In the genomic region with DNA sequence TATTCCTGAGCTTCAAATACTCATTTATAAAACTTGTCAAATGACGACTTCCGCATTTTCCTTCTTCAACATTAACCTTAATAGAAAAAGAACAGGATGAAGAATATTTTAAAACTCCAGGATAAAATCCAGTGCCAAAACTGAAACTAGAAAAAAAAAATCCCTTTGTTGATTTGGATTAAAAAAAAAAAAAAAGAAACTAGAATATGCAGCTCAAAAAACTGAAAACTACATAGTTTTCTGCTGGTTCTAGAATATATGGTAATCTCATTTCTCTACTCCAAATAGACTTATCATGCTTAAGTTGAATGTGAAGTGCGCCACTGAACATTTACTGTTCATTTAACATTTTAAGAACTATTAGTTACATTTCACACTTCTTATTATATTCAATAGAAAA, we compare ENCODE assay signal across 10 cellular contexts. TPM values are rescaled to one million over a fixed set of nuclear protein-coding genes. Genes with fewer than 3 reads are reported as not detected.
DNase-seq lines count a peak whose midpoint lies in the region; ATAC-seq and TF ChIP-seq lines count a peak whose summit lies in the region.
"Had no signal": no experiment of that assay in that cellular context is flagged by ENCODE, and none has a peak within 500 bp of the region (broad histone marks: within the 10 kb centered on the region; RNA-seq: fewer than 3 reads in every experiment).

No MANE protein-coding gene starts in this region.

- no peak overlapping the region for H4K91ac ChIP-seq in IMR-90 (ENCODE audit: insufficient read depth, low read depth, low read length)

- H3K79me1 ChIP-seq in IMR-90 (ENCODE audit: low read depth in 1 of 2, low read length in 2 of 2), result peaks cover 0 to 21% of the 10 kb centered on the region in 2 experiments; a peak in 2 of 4 replicates

- H3K14ac ChIP-seq in IMR-90 (replicated peaks; ENCODE audit: low read depth, low read length), result no peak overlapping the region

- no peak overlapping the region for H4K8ac ChIP-seq in IMR-90 (ENCODE audit: low read depth in 2 of 2, low read length in 2 of 2)

- H3K36me3 Mint-ChIP-seq in MCF 10A (ENCODE audit: insufficient read depth, unreplicated experiment), result peaks cover 77% of the 10 kb centered on the region
- peaks cover 6 to 63% (median 15%) of the 10 kb centered on the region in 3 donors for H3K36me3 Mint-ChIP-seq in naive thymus-derived CD8-positive, alpha-beta T cell

- no peaks in the 10 kb centered on the region for H3K9me3 Mint-ChIP-seq in MCF 10A (ENCODE audit: unreplicated experiment)
- no peaks in the 10 kb centered on the region for H3K9me3 Mint-ChIP-seq in naive thymus-derived CD8-positive, alpha-beta T cell

- no peak overlapping the region for H4K5ac ChIP-seq in IMR-90 (ENCODE audit: low read depth, low read length)

- no CpG with 5 or more reads among the region's 3 CpGs for WGBS in IMR-90 (ENCODE audit: extremely low coverage in 2 of 2, insufficient read length in 1 of 2), 2 experiments

- no peak overlapping the region for H2BK120ac ChIP-seq in IMR-90 (ENCODE audit: low read depth, low read length)

- POLR2A ChIA-PET in IMR-90 (lab: Charles Lee; ENCODE audit: unreplicated experiment), result no interaction called here
- POLR2A ChIA-PET in MCF 10A (lab: Yijun Ruan, JAX), result interaction anchor here (0.7 to 11.9 kb wide), 18 partner anchors 7 to 854 kb away, joined by 3 to 121 read pairs (median 4); partner anchors contain the start of gene IGF2BP2
- POLR2A ChIA-PET in naive thymus-derived CD8-positive, alpha-beta T cell (lab: Charles Lee), result interaction anchor here (0.6 to 1.3 kb wide), 4 partner anchors 11 to 1208 kb away, joined by 3 to 4 read pairs (median 4); no protein-coding TSS in a partner anchor

- no peaks in the 10 kb centered on the region for H3K9me3 ChIP-seq in BLaER1
- H3K9me3 ChIP-seq in IMR-90 (ENCODE audit: control insufficient read depth, insufficient read depth, low read length), result no peaks in the 10 kb centered on the region

- H3K27me3 Mint-ChIP-seq in MCF 10A (ENCODE audit: insufficient read depth, unreplicated experiment), result no peaks in the 10 kb centered on the region
- no peaks in the 10 kb centered on the region for H3K27me3 Mint-ChIP-seq in naive thymus-derived CD8-positive, alpha-beta T cell

- H2AK9ac ChIP-seq in IMR-90 (replicated peaks; ENCODE audit: low read depth, low read length, poor library complexity), result no peak overlapping the region

- no peak overlapping the region for H2AK5ac ChIP-seq in IMR-90 (ENCODE audit: low read depth, low read length)

- BruUV-seq in IMR-90 (replicated peaks; lab: Mats Ljungman, UMichigan), result no TSS peak
- no TSS peak for BruUV-seq in MCF 10A (replicated peaks; lab: Mats Ljungman, UMichigan)

- ATAC-seq in IMR-90 (ENCODE audit: low read depth) (no peak), GM18505 (IDR thresholded peaks at IDR 0.05; ENCODE audit: unreplicated experiment) (no peak), HG03432 (IDR thresholded peaks at IDR 0.05; ENCODE audit: unreplicated experiment) (no peak)
- no peak for ATAC-seq in naive thymus-derived CD8-positive, alpha-beta T cell
- ATAC-seq: HCT116 had no signal

- H3K4me1 Mint-ChIP-seq in MCF 10A (ENCODE audit: insufficient read depth, unreplicated experiment), result peaks cover 72% of the 10 kb centered on the region
- peaks cover 46 to 93% (median 88%) of the 10 kb centered on the region in 4 donors for H3K4me1 Mint-ChIP-seq in naive thymus-derived CD8-positive, alpha-beta T cell

- no peak overlapping the region for H2BK15ac ChIP-seq in IMR-90 (ENCODE audit: low read depth, low read length)

- H3K18ac ChIP-seq in IMR-90 (ENCODE audit: low read depth, low read length), result no peak overlapping the region

- H3K27ac ChIP-seq in BLaER1 (no peak overlapping the region), IMR-90 (ENCODE audit: insufficient read depth, low read length) (no peak overlapping the region)

- H3K4me2 ChIP-seq in BLaER1 (peak overlapping the region; percentile 88), IMR-90 (ENCODE audit: low read depth, low read length) (peak overlapping the region; percentile 74)

- CTCF ChIA-PET in IMR-90 (lab: Yijun Ruan, JAX) (interaction anchor here (0.6 to 3.5 kb wide), 3 partner anchors 12 to 271 kb away, joined by 3 to 18 read pairs (median 6); no protein-coding TSS in a partner anchor), MCF 10A (lab: Yijun Ruan, JAX) (interaction anchor here (0.7 to 3.7 kb wide), 4 partner anchors 12 to 196 kb away, joined by 3 to 19 read pairs (median 4); no protein-coding TSS in a partner anchor)

- H3K56ac ChIP-seq in IMR-90 (ENCODE audit: extremely low read depth, insufficient read depth, low read length), result no peak overlapping the region

- peak overlapping the region; percentile 74 for H3K27ac Mint-ChIP-seq in MCF 10A (ENCODE audit: low read depth, unreplicated experiment)
- H3K27ac Mint-ChIP-seq in naive thymus-derived CD8-positive, alpha-beta T cell, result peak overlapping the region; percentile 23 to 100 (median 75)

- peaks cover 8% of the 10 kb centered on the region for H3K9me1 ChIP-seq in IMR-90 (ENCODE audit: insufficient read depth, low read length)

- in situ Hi-C loops in IMR-90 (cut with MboI; ENCODE audit: low sequenced_read_pairs), result no loop called here

- no peak overlapping the region for H3K4ac ChIP-seq in IMR-90 (ENCODE audit: low read depth, low read length)

- TF ChIP-seq RAD21 in IMR-90 (IDR thresholded peaks at IDR 0.05; ENCODE audit: low read length), result no peak

- DNase-seq in IMR-90 (no peak), MCF 10A (ENCODE audit: unreplicated experiment) (no peak), NCI-H1092 treated with DMSO at 0.1 percent for 48 hours (lab: John Stamatoyannopoulos, UW) (no peak)
- no peak for DNase-seq in naive thymus-derived CD8-positive, alpha-beta T cell
- DNase-seq in stimulated activated CD4-positive, alpha-beta T cell treated with anti-CD3 and anti-CD28 coated beads, Interleukin-15, amount 100 ng/mL, for 24 hours, result no peak
- DNase-seq: retina had no signal

- H2BK5ac ChIP-seq in IMR-90 (ENCODE audit: low read depth, low read length, poor library complexity, severe bottlenecking), result no peak overlapping the region

- dilution Hi-C loops in IMR-90 (cut with HindIII; ENCODE audit: low sequenced_read_pairs, unreplicated experiment), result no loop called here

- peaks cover 48% of the 10 kb centered on the region for H3K36me3 ChIP-seq in BLaER1
- H3K36me3 ChIP-seq in IMR-90 (ENCODE audit: control insufficient read depth, insufficient read depth, low read length), result peaks cover 5% of the 10 kb centered on the region

- TF ChIP-seq POLR2A in IMR-90 (IDR thresholded peaks at IDR 0.05; ENCODE audit: low read depth, low read length) (no peak), GM18505 (IDR thresholded peaks at IDR 0.05; ENCODE audit: borderline replicate concordance, extremely low read depth, insufficient read depth, insufficient read length) (no peak)

- H3K9ac ChIP-seq in BLaER1 (no peak overlapping the region), IMR-90 (ENCODE audit: low read depth, low read length) (peak overlapping the region; percentile 29; the same call in 1 of the 2 replicates)

- H3K27me3 ChIP-seq in BLaER1 (no peaks in the 10 kb centered on the region), IMR-90 (ENCODE audit: control insufficient read depth, insufficient read depth, low read length) (no peaks in the 10 kb centered on the region)

- H3K4me3 ChIP-seq in BLaER1 (peak overlapping the region; percentile 99; the same call in 1 of the 2 replicates), IMR-90 (ENCODE audit: insufficient read depth, low read depth, low read length) (peak overlapping the region; percentile 19; the same call in 1 of the 2 replicates)

- no peak overlapping the region for H3K23ac ChIP-seq in IMR-90 (ENCODE audit: low read depth, low read length)

- H2BK20ac ChIP-seq in IMR-90 (ENCODE audit: low read depth, low read length), result no peak overlapping the region

- intact Hi-C loops in IMR-90 (cut with micrococcal nuclease) (no loop called here), MCF 10A (cut with micrococcal nuclease) (no loop called here)

- H2AFZ ChIP-seq in IMR-90 (replicated peaks; ENCODE audit: low read length, poor library complexity), result no peak overlapping the region

- H3K4me1 ChIP-seq in BLaER1 (peaks cover 75% of the 10 kb centered on the region), IMR-90 (ENCODE audit: control insufficient read depth, insufficient read depth, low read length) (peaks cover 25% of the 10 kb centered on the region)

- H3K4me3 Mint-ChIP-seq in MCF 10A (ENCODE audit: unreplicated experiment), result peak overlapping the region; percentile 98
- H3K4me3 Mint-ChIP-seq in naive thymus-derived CD8-positive, alpha-beta T cell, result peak overlapping the region; percentile 62 to 100 (median 91)

- H4K20me1 ChIP-seq in BLaER1, result peaks cover 100% of the 10 kb centered on the region
- H4K20me1 ChIP-seq in IMR-90 (ENCODE audit: insufficient read depth, low read length), result peaks cover 100% of the 10 kb centered on the region

- TF ChIP-seq CTCF in IMR-90 (conservative IDR thresholded peaks at IDR 0.05; ENCODE audit: low read depth, low read length), result no peak
- no peak for TF ChIP-seq CTCF in MCF 10A (IDR thresholded peaks at IDR 0.05; ENCODE audit: unreplicated experiment)

TF ChIP-seq in IMR-90, 13 proteins besides CTCF, POLR2A, EP300 and RAD21:
- TF ChIP-seq, protein P1, sequence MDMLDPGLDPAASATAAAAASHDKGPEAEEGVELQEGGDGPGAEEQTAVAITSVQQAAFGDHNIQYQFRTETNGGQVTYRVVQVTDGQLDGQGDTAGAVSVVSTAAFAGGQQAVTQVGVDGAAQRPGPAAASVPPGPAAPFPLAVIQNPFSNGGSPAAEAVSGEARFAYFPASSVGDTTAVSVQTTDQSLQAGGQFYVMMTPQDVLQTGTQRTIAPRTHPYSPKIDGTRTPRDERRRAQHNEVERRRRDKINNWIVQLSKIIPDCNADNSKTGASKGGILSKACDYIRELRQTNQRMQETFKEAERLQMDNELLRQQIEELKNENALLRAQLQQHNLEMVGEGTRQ (IDR thresholded peaks at IDR 0.05; ENCODE audit: low read depth, low read length), result no peak
- TF ChIP-seq SMC3 (IDR thresholded peaks at IDR 0.05; ENCODE audit: low read depth, low read length), result no peak
- no peak for TF ChIP-seq CHD1 (IDR thresholded peaks at IDR 0.05; ENCODE audit: low read depth, low read length)

RNA-seq across cellular contexts. Expression of gene TRA2B, which starts 6.0 kb away (rescaled TPM):
- total RNA-seq in IMR-90 (2012; rRNA removed) (208 and 328 TPM in 2 replicates), MCF 10A (2022) (212 and 246 TPM in 2 replicates)
- 119 and 127 TPM in 2 replicates for polyA plus RNA-seq in IMR-90 (2012; rRNA removed)
- polyA plus RNA-seq in IMR-90 (2012; cell fraction: cytosol; rRNA removed), result 61.5 and 139 TPM in 2 replicates
- polyA plus RNA-seq in IMR-90 (2012; cell fraction: nucleus; rRNA removed; ENCODE audit: low replicate concordance), result 56.9 and 179 TPM in 2 replicates
- total RNA-seq in naive thymus-derived CD8-positive, alpha-beta T cell, result 100 to 1,000 TPM; 218 to 229 TPM
- polyA plus RNA-seq in naive thymus-derived CD8-positive, alpha-beta T cell, result 100 to 1,000 TPM; 176 to 226 (median 184) TPM
